ENCODE assay signal across 1 cellular context in genomic region chr19:45468803-45469131, GRCh38.
TF ChIP-seq lines count a peak whose summit lies in the region.

No MANE protein-coding gene starts in this region.

TF ChIP-seq in H1, 55 proteins besides CTCF, POLR2A, EP300 and RAD21:
- TF ChIP-seq POU5F1 (IDR thresholded peaks at IDR 0.05; ENCODE audit: low read depth, low read length) (no peak), ATF2 (IDR thresholded peaks at IDR 0.05; ENCODE audit: low read length) (no peak), PHF8 (conservative IDR thresholded peaks at IDR 0.05; ENCODE audit: low read depth, low read length) (peak; percentile 45), RBBP5 (IDR thresholded peaks at IDR 0.05; ENCODE audit: borderline replicate concordance, low read depth, low read length) (peak; percentile 90; the same call in 1 of the 2 replicates), SUZ12 (IDR thresholded peaks at IDR 0.05; ENCODE audit: low read length) (no peak), KDM4A (IDR thresholded peaks at IDR 0.05; ENCODE audit: low read depth, low read length, severe bottlenecking) (peak; percentile 58), TBP (IDR thresholded peaks at IDR 0.05; ENCODE audit: low read depth, low read length) (peak; percentile 43; the same call in 1 of the 2 replicates), MAFK (IDR thresholded peaks at IDR 0.05; ENCODE audit: low read depth, low read length) (no peak)
